Comparison of ENCODE assay signal across 21 cellular contexts in genomic region chr4:28350485-28350884, GRCh38.
A peak's percentile ranks its signal among the peaks of the same experiment; 100 is the strongest.
DNase-seq lines count a peak whose midpoint lies in the region; ATAC-seq and TF ChIP-seq lines count a peak whose summit lies in the region.
"Had no signal": no experiment of that assay in that cellular context is flagged by ENCODE, and none has a peak within 500 bp of the region (broad histone marks: within the 10 kb centered on the region; RNA-seq: fewer than 3 reads in every experiment).

No MANE protein-coding gene starts in this region.

- dilution Hi-C loops in mammary epithelial cell (cut with HindIII; ENCODE audit: low sequenced_read_pairs): no loop called here

- H3K4me2 ChIP-seq in mammary epithelial cell (ENCODE audit: insufficient read depth, low read depth, low read length): no peak overlapping the region

- no peak overlapping the region for H3K9ac ChIP-seq in mammary epithelial cell (ENCODE audit: insufficient read depth, low read length)

- peaks cover 12% of the 10 kb centered on the region for H3K4me1 ChIP-seq in mammary epithelial cell (ENCODE audit: insufficient read depth, low read length)

- ATAC-seq in GM18517 (IDR thresholded peaks at IDR 0.05; ENCODE audit: unreplicated experiment): no peak
- ATAC-seq: activated T-cell treated with anti-CD3 and anti-CD28 coated beads, Interleukin-2, amount 50 U/mL, for 4 hours; CD8-positive, alpha-beta T cell; left ventricle myocardium superior had no signal

- H3K4me3 ChIP-seq in AG09309 (ENCODE audit: control insufficient read depth, low read depth, low read length) (no peak overlapping the region), mammary epithelial cell (replicated peaks in 1 of 3; ENCODE audit: insufficient read depth in 1 of 3, low read depth in 2 of 3, low read length in 3 of 3) (no peak overlapping the region)

- H4K20me1 ChIP-seq in mammary epithelial cell (ENCODE audit: insufficient read depth, low read length): no peaks in the 10 kb centered on the region

- BruUV-seq in mammary epithelial cell (replicated peaks; lab: Mats Ljungman, UMichigan): no TSS peak

- TF ChIP-seq CTCF in AG09309 (IDR thresholded peaks at IDR 0.05; ENCODE audit: control insufficient read depth, insufficient read depth, low read depth, low read length, missing control alignments) (no peak), HFFc6 (IDR thresholded peaks at IDR 0.05) (no peak), mammary epithelial cell (conservative IDR thresholded peaks at IDR 0.05 in 1 of 2, IDR thresholded peaks at IDR 0.05 in 1 of 2; ENCODE audit: extremely low read depth in 1 of 2, insufficient read depth in 1 of 2, low read depth in 1 of 2, low read length in 2 of 2) (no peak)

- CTCF ChIA-PET in mammary epithelial cell (lab: Charles Lee; ENCODE audit: low non-redundant PET): no interaction called here

- intact Hi-C loops in mammary epithelial cell (cut with micrococcal nuclease): loop anchor here (5.0 kb wide), 1 partner anchor 123 kb away; no protein-coding TSS in a partner anchor

- DNase-seq in AG09309 (ENCODE audit: low read depth) (peak; percentile 57), HFFc6 (peak; percentile 43), mammary epithelial cell (peak; percentile 58), midbrain (lab: John Stamatoyannopoulos, UW) (peak; percentile 2), DMS114 treated with DMSO at 0.1 percent for 48 hours (lab: John Stamatoyannopoulos, UW; ENCODE audit: unreplicated experiment) (no peak), cortex of kidney (lab: John Stamatoyannopoulos, UW) (no peak), middle frontal gyrus (ENCODE audit: extremely low spot score, low spot score) (no peak)
- DNase-seq: activated CD8-positive, alpha-beta memory T cell treated with anti-CD3 and anti-CD28 coated beads for 24 hours; activated naive CD4-positive, alpha-beta T cell treated with Interleukin-2 at 50 U/mL for 16 hours; activated T-cell treated with anti-CD3 and anti-CD28 coated beads, Interleukin-2, amount 50 U/mL, for 4 hours; CD8-positive, alpha-beta T cell; DMS79; H9; immature natural killer cell; left ventricle myocardium superior; NCI-H1092; NCI-H2029; NCI-H524; SHP77 treated with DMSO at 0.1 percent for 48 hours had no signal

- peaks cover 29% of the 10 kb centered on the region for H3K4me1 Mint-ChIP-seq in HFFc6 (ENCODE audit: low read depth)
- H3K4me1 Mint-ChIP-seq: H9, immature natural killer cell had no signal

- no peaks in the 10 kb centered on the region for H3K27me3 Mint-ChIP-seq in HFFc6 (ENCODE audit: insufficient read depth)

- H3K27ac Mint-ChIP-seq in HFFc6: no peak overlapping the region
- H3K27ac Mint-ChIP-seq: CD8-positive, alpha-beta T cell; H9; immature natural killer cell had no signal

- H3K36me3 ChIP-seq in mammary epithelial cell (ENCODE audit: insufficient read depth, low read length): no peaks in the 10 kb centered on the region
- H3K36me3 ChIP-seq: neutrophil had no signal

- in situ Hi-C loops in mammary epithelial cell (cut with MboI; ENCODE audit: low sequenced_read_pairs in 2 of 2): no loop called here

- H3K36me3 Mint-ChIP-seq in HFFc6 (ENCODE audit: low read depth): peaks cover 12% of the 10 kb centered on the region
- H3K36me3 Mint-ChIP-seq: CD8-positive, alpha-beta T cell; immature natural killer cell had no signal

- H3K79me2 ChIP-seq in mammary epithelial cell (ENCODE audit: insufficient read depth, low read length): no peaks in the 10 kb centered on the region

- H3K9me3 Mint-ChIP-seq in HFFc6: no peaks in the 10 kb centered on the region

- no peak overlapping the region for H3K4me3 Mint-ChIP-seq in HFFc6
- H3K4me3 Mint-ChIP-seq: activated T-cell treated with anti-CD3 and anti-CD28 coated beads, Interleukin-2, amount 50 U/mL, for 4 hours; CD8-positive, alpha-beta T cell; H9; immature natural killer cell had no signal

- no peak overlapping the region for H3K27ac ChIP-seq in mammary epithelial cell (ENCODE audit: insufficient read depth, low read depth, low read length)
- H3K27ac ChIP-seq: neutrophil had no signal

- H3K27me3 ChIP-seq in mammary epithelial cell (ENCODE audit: insufficient read depth, low read length): no peaks in the 10 kb centered on the region
- H3K27me3 ChIP-seq: neutrophil had no signal

- peaks cover 6% of the 10 kb centered on the region for H3K9me3 ChIP-seq in mammary epithelial cell (replicated peaks; ENCODE audit: insufficient read depth, low read length)
- H3K9me3 ChIP-seq: neutrophil had no signal

- no peak overlapping the region for H2AFZ ChIP-seq in mammary epithelial cell (ENCODE audit: low read depth, low read length)

Comparison
In these comparisons a context has a peak if more than half of its experiments do, and no peak if none do; other contexts are left out.
1. DNase-seq: peak in AG09309 (single experiment), HFFc6 (single experiment), mammary epithelial cell (single experiment) and midbrain (single experiment); none in DMS114 treated with DMSO at 0.1 percent for 48 hours (single experiment), cortex of kidney (single experiment) and middle frontal gyrus (single experiment).